Comparison of ENCODE assay signal across 8 cellular contexts in the genomic region with DNA sequence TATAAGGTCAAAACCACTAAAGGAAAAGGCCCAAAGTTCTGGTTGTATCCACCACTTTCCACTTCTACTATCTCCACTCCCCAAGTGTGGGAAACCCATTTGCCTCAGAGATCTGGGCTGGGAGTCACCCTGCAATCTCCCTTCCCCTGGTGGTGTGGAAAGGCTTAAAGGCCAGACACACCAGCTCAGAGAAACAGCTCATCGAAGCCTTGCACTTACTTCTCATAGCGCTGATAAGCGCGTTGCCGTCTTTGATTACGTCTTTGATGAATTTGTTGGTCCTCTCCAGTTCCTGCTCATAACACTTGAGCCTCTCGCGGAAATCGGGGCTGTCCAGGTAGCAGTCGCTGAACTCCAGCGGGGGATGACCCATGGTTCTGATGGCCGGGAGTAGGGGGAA. TPM values are rescaled to one million over a fixed set of nuclear protein-coding genes. Genes with fewer than 3 reads are reported as not detected.
DNase-seq lines count a peak whose midpoint lies in the region; ATAC-seq and TF ChIP-seq lines count a peak whose summit lies in the region.

No MANE protein-coding gene starts in this region.

- H3K36me3 ChIP-seq in iPS DF 6.9 (ENCODE audit: control insufficient read depth, insufficient read depth, low read length): no peaks in the 10 kb centered on the region
- H3K36me3 ChIP-seq in skeletal muscle tissue (ENCODE audit: control insufficient read depth in 3 of 3, insufficient read depth in 3 of 3, low read length in 3 of 3): no peaks in the 10 kb centered on the region

- H3K4me1 Mint-ChIP-seq in activated T-helper 2 cell treated with anti-CD3 and anti-CD28 coated beads, Interferon-gamma antibody, Interleukin-2, Interleukin-4, amounts not matched to agents 10 μg/mL and 5 μg/mL and 100 μg/mL, durations not matched to agents 14 hours and 24 hours and 36 hours (ENCODE audit: low read depth): no peaks in the 10 kb centered on the region

- TF ChIP-seq CTCF in HFF-Myc (IDR thresholded peaks at IDR 0.05; ENCODE audit: low read depth, low read length, missing control alignments): no peak

- H3K4me1 ChIP-seq in iPS DF 6.9 (ENCODE audit: control insufficient read depth, insufficient read depth, low read length) (peaks cover 3% of the 10 kb centered on the region; the same call in 1 of the 2 replicates), skeletal muscle tissue (ENCODE audit: control insufficient read depth in 3 of 3, insufficient read depth in 3 of 3, low read length in 3 of 3) (peaks cover 0 to 9% (median 7%) of the 10 kb centered on the region in 3 donors)

- peak overlapping the region; percentile 69 for H3K4me3 Mint-ChIP-seq in activated T-helper 2 cell treated with anti-CD3 and anti-CD28 coated beads, Interferon-gamma antibody, Interleukin-2, Interleukin-4, amounts not matched to agents 10 μg/mL and 5 μg/mL and 100 μg/mL, durations not matched to agents 14 hours and 24 hours and 36 hours (ENCODE audit: low read depth)

- H3K4me3 ChIP-seq in HFF-Myc (replicated peaks; ENCODE audit: low read depth, low read length) (peak overlapping the region; percentile 52), iPS DF 6.9 (ENCODE audit: low read length) (peak overlapping the region; percentile 74; the same call in 1 of the 2 replicates), skeletal muscle tissue (ENCODE audit: low read length in 3 of 3) (peak overlapping the region; percentile 78 to 83 (median 80))

- H3K36me3 Mint-ChIP-seq in activated T-helper 2 cell treated with anti-CD3 and anti-CD28 coated beads, Interferon-gamma antibody, Interleukin-2, Interleukin-4, amounts not matched to agents 10 μg/mL and 5 μg/mL and 100 μg/mL, durations not matched to agents 14 hours and 24 hours and 36 hours (ENCODE audit: low read depth): no peaks in the 10 kb centered on the region

- no peak overlapping the region for H3K27ac Mint-ChIP-seq in activated T-helper 2 cell treated with anti-CD3 and anti-CD28 coated beads, Interferon-gamma antibody, Interleukin-2, Interleukin-4, amounts not matched to agents 10 μg/mL and 5 μg/mL and 100 μg/mL, durations not matched to agents 14 hours and 24 hours and 36 hours

- H3K9me3 ChIP-seq in iPS DF 6.9 (ENCODE audit: control insufficient read depth, insufficient read depth, low read length): no peaks in the 10 kb centered on the region
- no peaks in the 10 kb centered on the region for H3K9me3 ChIP-seq in skeletal muscle tissue (ENCODE audit: control insufficient read depth in 3 of 3, low read length in 3 of 3)

- H3K27me3 Mint-ChIP-seq in activated T-helper 2 cell treated with anti-CD3 and anti-CD28 coated beads, Interferon-gamma antibody, Interleukin-2, Interleukin-4, amounts not matched to agents 10 μg/mL and 5 μg/mL and 100 μg/mL, durations not matched to agents 14 hours and 24 hours and 36 hours (ENCODE audit: low read depth): peaks cover 40% of the 10 kb centered on the region

- intact Hi-C loops in activated T-helper 2 cell treated with anti-CD3 and anti-CD28 coated beads, Interferon-gamma antibody, Interleukin-2, Interleukin-4, amounts not matched to agents 10 μg/mL and 5 μg/mL and 100 μg/mL, durations not matched to agents 14 hours and 24 hours and 36 hours (cut with micrococcal nuclease): no loop called here

- DNase-seq in HFF-Myc (ENCODE audit: extremely low read depth, low read depth) (no peak), iPS DF 6.9 (ENCODE audit: low read depth, low spot score) (no peak), NCI-H2196 treated with DMSO at 0.1 percent for 48 hours (lab: John Stamatoyannopoulos, UW; ENCODE audit: unreplicated experiment) (no peak), ureter (ENCODE audit: low spot score) (no peak), NCI-H345 treated with DMSO at 0.1 percent for 48 hours (lab: John Stamatoyannopoulos, UW; ENCODE audit: unreplicated experiment) (no peak)
- no peak for DNase-seq in activated T-helper 2 cell treated with anti-CD3 and anti-CD28 coated beads, Interferon-gamma antibody, Interleukin-2, Interleukin-4, amounts not matched to agents 10 μg/mL and 5 μg/mL and 100 μg/mL, durations not matched to agents 14 hours and 24 hours and 36 hours (ENCODE audit: low spot score)

- peak overlapping the region; percentile 77 to 84 (median 79) for H3K9ac ChIP-seq in skeletal muscle tissue (ENCODE audit: low read depth in 1 of 3, low read length in 3 of 3)

- ATAC-seq in HG02571 (IDR thresholded peaks at IDR 0.05; ENCODE audit: unreplicated experiment): no peak

- no peaks in the 10 kb centered on the region for H3K9me3 Mint-ChIP-seq in activated T-helper 2 cell treated with anti-CD3 and anti-CD28 coated beads, Interferon-gamma antibody, Interleukin-2, Interleukin-4, amounts not matched to agents 10 μg/mL and 5 μg/mL and 100 μg/mL, durations not matched to agents 14 hours and 24 hours and 36 hours

- H3K27ac ChIP-seq in iPS DF 6.9 (ENCODE audit: low read length) (no peak overlapping the region), skeletal muscle tissue (ENCODE audit: low read depth, low read length) (peak overlapping the region; percentile 76)

- no peaks in the 10 kb centered on the region for H3K27me3 ChIP-seq in iPS DF 6.9 (ENCODE audit: control insufficient read depth, insufficient read depth, low read length)
- no peaks in the 10 kb centered on the region for H3K27me3 ChIP-seq in skeletal muscle tissue (ENCODE audit: control insufficient read depth in 3 of 3, insufficient read depth in 3 of 3, low read length in 3 of 3)

- no CpG with 5 or more reads among the region's 12 CpGs for WGBS in iPS DF 6.9 (ENCODE audit: insufficient coverage, insufficient read length)

RNA-seq across cellular contexts. Expression of gene OPHN1, which starts 0.6 kb away (rescaled TPM):
- 0.07 and 0.21 TPM in 2 replicates for total RNA-seq in activated T-helper 2 cell treated with anti-CD3 and anti-CD28 coated beads, Interferon-gamma antibody, Interleukin-2, Interleukin-4, amounts not matched to agents 10 μg/mL and 5 μg/mL and 100 μg/mL, durations not matched to agents 14 hours and 24 hours and 36 hours
- total RNA-seq in skeletal muscle tissue (16.7 TPM), ureter (11.4 TPM)

Comparison
In these comparisons a context has a peak if more than half of its experiments do, and no peak if none do; other contexts are left out.
1. RNA of gene OPHN1, which starts 0.6 kb away (total RNA-seq): 16.7 TPM in skeletal muscle tissue (single experiment) and 11.4 TPM in ureter (single experiment); 0.07 to 0.21 TPM in activated T-helper 2 cell treated with anti-CD3 and anti-CD28 coated beads, Interferon-gamma antibody, Interleukin-2, Interleukin-4, amounts not matched to agents 10 μg/mL and 5 μg/mL and 100 μg/mL, durations not matched to agents 14 hours and 24 hours and 36 hours; every median in the first group is over 10 times any median in the second.
2. Peak in every context shown above with its lines, with median percentiles within 50 percentile points of each other: H3K4me3 ChIP-seq.